ENCODE assay signal across 3 cellular contexts in genomic region chr22:22228921-22229320, GRCh38.
TF ChIP-seq lines count a peak whose summit lies in the region.

No MANE protein-coding gene starts in this region.

TF ChIP-seq in K562, 482 proteins besides CTCF, POLR2A, EP300 and RAD21:
- no peak for TF ChIP-seq MYBL2 (IDR thresholded peaks at IDR 0.05; ENCODE audit: low read depth)
- TF ChIP-seq MYBL2 (CRISPR knock-in tag; IDR thresholded peaks at IDR 0.05; ENCODE audit: borderline replicate concordance) = no peak
- 0 out of 2 replicates have a peak, but pooled peaks have one; percentile 23 for TF ChIP-seq PRMT5 (CRISPR knock-in tag; IDR thresholded peaks at IDR 0.05)

TF ChIP-seq in H1, 55 proteins besides CTCF, POLR2A, EP300 and RAD21:
- TF ChIP-seq TCF12 (IDR thresholded peaks at IDR 0.05; ENCODE audit: low read depth, low read length) (no peak), SUZ12 (IDR thresholded peaks at IDR 0.05; ENCODE audit: low read length) (peak; percentile 32; the same call in 1 of the 2 replicates)

TF ChIP-seq in GM12891, 5 proteins besides CTCF, POLR2A, EP300 and RAD21:
- TF ChIP-seq POLR2AphosphoS5 (IDR thresholded peaks at IDR 0.05; ENCODE audit: low read depth, low read length) = no peak
- no peak for TF ChIP-seq SPI1 (IDR thresholded peaks at IDR 0.05; ENCODE audit: low read depth, low read length)
- TF ChIP-seq PAX5 (IDR thresholded peaks at IDR 0.05; ENCODE audit: insufficient read depth, low read length, severe bottlenecking) = no peak
- TF ChIP-seq POU2F2 (IDR thresholded peaks at IDR 0.05; ENCODE audit: low read depth, low read length) = no peak
- no peak for TF ChIP-seq TAF1 (IDR thresholded peaks at IDR 0.05; ENCODE audit: low read depth, low read length)
